8 cellular contexts compared by ENCODE assay signal in genomic region chr1:235160965-235161684, GRCh38. TPM values are rescaled to one million over a fixed set of nuclear protein-coding genes. Genes with fewer than 3 reads are reported as not detected.
A peak's percentile ranks its signal among the peaks of the same experiment; 100 is the strongest.
DNase-seq lines count a peak whose midpoint lies in the region; ATAC-seq and TF ChIP-seq lines count a peak whose summit lies in the region.

Gene RBM34, minus strand, starts transcription at chr1:235161250. Its CDS starts 24 bp downstream, at chr1:235161226.

- H3K4me1 Mint-ChIP-seq in GM23338 (peaks cover 6% of the 10 kb centered on the region; the same call in 2 of the 3 replicates), naive B cell (peaks cover 9 to 28% (median 23%) of the 10 kb centered on the region in 3 donors)
- H3K4me1 Mint-ChIP-seq in activated T-helper 1 cell treated with anti-CD3 and anti-CD28 coated beads, Interleukin-12 subunit alpha, Interleukin-12 subunit beta, Interleukin-2, Interleukin-4 antibody, amounts not matched to agents 30 ng/mL and 10 ng/mL and 1 ng/mL, durations not matched to agents 14 hours and 24 hours and 36 hours (ENCODE audit: low read depth), result peaks cover 16% of the 10 kb centered on the region
- peaks cover 9% of the 10 kb centered on the region for H3K4me1 Mint-ChIP-seq in stimulated activated effector memory CD8-positive, alpha-beta T cell treated with anti-CD3 and anti-CD28 coated beads, Interleukin-12 subunit alpha, Interleukin-12 subunit beta, amount 100 ng/mL, for 72 hours

- H3K27ac Mint-ChIP-seq in GM23338 (peak within 1 kb of the TSS; percentile 95), naive B cell (peak within 1 kb of the TSS; percentile 95 to 100 (median 99))
- peak within 1 kb of the TSS; percentile 97 for H3K27ac Mint-ChIP-seq in activated T-helper 1 cell treated with anti-CD3 and anti-CD28 coated beads, Interleukin-12 subunit alpha, Interleukin-12 subunit beta, Interleukin-2, Interleukin-4 antibody, amounts not matched to agents 30 ng/mL and 10 ng/mL and 1 ng/mL, durations not matched to agents 14 hours and 24 hours and 36 hours
- H3K27ac Mint-ChIP-seq in stimulated activated effector memory CD8-positive, alpha-beta T cell treated with anti-CD3 and anti-CD28 coated beads, Interleukin-12 subunit alpha, Interleukin-12 subunit beta, amount 100 ng/mL, for 72 hours, result peak within 1 kb of the TSS; percentile 96

- DNase-seq in EH (ENCODE audit: low read depth) (peak; percentile 92), GM23338 (ENCODE audit: low spot score) (peak; percentile 95), LHCN-M2 (ENCODE audit: low read depth) (peak; percentile 84), RPMI8226 (peak; percentile 97), fibroblast of gingiva (ENCODE audit: low read depth) (peak; percentile 89), naive B cell (peak; percentile 89)
- DNase-seq in activated T-helper 1 cell treated with anti-CD3 and anti-CD28 coated beads, Interleukin-12 subunit alpha, Interleukin-12 subunit beta, Interleukin-2, Interleukin-4 antibody, amounts not matched to agents 30 ng/mL and 10 ng/mL and 1 ng/mL, durations not matched to agents 14 hours and 24 hours and 36 hours (ENCODE audit: low spot score), result peak; percentile 92
- peak; percentile 87 to 96 for DNase-seq in stimulated activated effector memory CD8-positive, alpha-beta T cell treated with anti-CD3 and anti-CD28 coated beads, Interleukin-12 subunit alpha, Interleukin-12 subunit beta, amount 100 ng/mL, for 72 hours (ENCODE audit: low spot score in 2 of 2)

- H3K27me3 Mint-ChIP-seq in GM23338 (ENCODE audit: insufficient read depth, low read depth, poor library complexity) (peaks cover 11% of the 10 kb centered on the region), naive B cell (no peaks in the 10 kb centered on the region)
- no peaks in the 10 kb centered on the region for H3K27me3 Mint-ChIP-seq in activated T-helper 1 cell treated with anti-CD3 and anti-CD28 coated beads, Interleukin-12 subunit alpha, Interleukin-12 subunit beta, Interleukin-2, Interleukin-4 antibody, amounts not matched to agents 30 ng/mL and 10 ng/mL and 1 ng/mL, durations not matched to agents 14 hours and 24 hours and 36 hours (ENCODE audit: insufficient read depth)

- H3K27ac ChIP-seq in GM23338 (ENCODE audit: low read depth), result peak within 1 kb of the TSS; percentile 22

- peak within 1 kb of the TSS; percentile 95 for H3K4me3 Mint-ChIP-seq in GM23338
- H3K4me3 Mint-ChIP-seq in activated T-helper 1 cell treated with anti-CD3 and anti-CD28 coated beads, Interleukin-12 subunit alpha, Interleukin-12 subunit beta, Interleukin-2, Interleukin-4 antibody, amounts not matched to agents 30 ng/mL and 10 ng/mL and 1 ng/mL, durations not matched to agents 14 hours and 24 hours and 36 hours, result peak within 1 kb of the TSS; percentile 98
- peak within 1 kb of the TSS in 7 of 8 donors; percentile 86 to 100 (median 99) for H3K4me3 Mint-ChIP-seq in naive B cell
- no peak within 1 kb of the TSS for H3K4me3 Mint-ChIP-seq in stimulated activated effector memory CD8-positive, alpha-beta T cell treated with anti-CD3 and anti-CD28 coated beads, Interleukin-12 subunit alpha, Interleukin-12 subunit beta, amount 100 ng/mL, for 72 hours

- H3K79me2 ChIP-seq in GM23338 (replicated peaks; ENCODE audit: insufficient read depth), result peaks cover 41% of the 10 kb centered on the region

- 0 out of 4 replicates have a peak, but pooled peaks of 1 of the 2 experiments have one; percentile 14 for TF ChIP-seq CTCF in GM23338 (conservative IDR thresholded peaks at IDR 0.05; ENCODE audit: low read depth in 2 of 2)

- ATAC-seq in GM23338 (peak; percentile 95), naive B cell (ENCODE audit: low read depth in 2 of 2) (peak; percentile 91 to 92)
- peak; percentile 95 for ATAC-seq in stimulated activated effector memory CD8-positive, alpha-beta T cell treated with anti-CD3 and anti-CD28 coated beads, Interleukin-12 subunit alpha, Interleukin-12 subunit beta, amount 100 ng/mL, for 72 hours

- no peaks in the 10 kb centered on the region for H3K9me3 Mint-ChIP-seq in GM23338
- H3K9me3 Mint-ChIP-seq in activated T-helper 1 cell treated with anti-CD3 and anti-CD28 coated beads, Interleukin-12 subunit alpha, Interleukin-12 subunit beta, Interleukin-2, Interleukin-4 antibody, amounts not matched to agents 30 ng/mL and 10 ng/mL and 1 ng/mL, durations not matched to agents 14 hours and 24 hours and 36 hours, result no peaks in the 10 kb centered on the region
- no peaks in the 10 kb centered on the region for H3K9me3 Mint-ChIP-seq in naive B cell
- H3K9me3 Mint-ChIP-seq in stimulated activated effector memory CD8-positive, alpha-beta T cell treated with anti-CD3 and anti-CD28 coated beads, Interleukin-12 subunit alpha, Interleukin-12 subunit beta, amount 100 ng/mL, for 72 hours, result no peaks in the 10 kb centered on the region

- no peaks in the 10 kb centered on the region for H3K27me3 ChIP-seq in GM23338 (ENCODE audit: insufficient read depth)

- H3K36me3 Mint-ChIP-seq in GM23338 (ENCODE audit: low read depth), result peaks cover 16% of the 10 kb centered on the region; the same call in 2 of the 3 replicates
- H3K36me3 Mint-ChIP-seq in activated T-helper 1 cell treated with anti-CD3 and anti-CD28 coated beads, Interleukin-12 subunit alpha, Interleukin-12 subunit beta, Interleukin-2, Interleukin-4 antibody, amounts not matched to agents 30 ng/mL and 10 ng/mL and 1 ng/mL, durations not matched to agents 14 hours and 24 hours and 36 hours (ENCODE audit: low read depth), result peaks cover 16% of the 10 kb centered on the region
- H3K36me3 Mint-ChIP-seq in naive B cell, result peaks cover 6 to 10% of the 10 kb centered on the region in 2 donors
- peaks cover 24% of the 10 kb centered on the region for H3K36me3 Mint-ChIP-seq in stimulated activated effector memory CD8-positive, alpha-beta T cell treated with anti-CD3 and anti-CD28 coated beads, Interleukin-12 subunit alpha, Interleukin-12 subunit beta, amount 100 ng/mL, for 72 hours

- peaks cover 8% of the 10 kb centered on the region; the same call in 1 of the 2 replicates for H3K4me1 ChIP-seq in GM23338 (ENCODE audit: insufficient read depth)

- peak within 1 kb of the TSS; percentile 85 for H3K4me2 ChIP-seq in GM23338

- peaks cover 23% of the 10 kb centered on the region for H3K36me3 ChIP-seq in GM23338 (ENCODE audit: insufficient read depth)

- no peaks in the 10 kb centered on the region; the same call in 1 of the 2 replicates for H3F3A ChIP-seq in GM23338 (replicated peaks; ENCODE audit: low read depth)

- H4K20me1 ChIP-seq in GM23338 (replicated peaks; ENCODE audit: insufficient read depth), result peaks cover 13% of the 10 kb centered on the region; the same call in 1 of the 2 replicates

- intact Hi-C loops in activated T-helper 1 cell treated with anti-CD3 and anti-CD28 coated beads, Interleukin-12 subunit alpha, Interleukin-12 subunit beta, Interleukin-2, Interleukin-4 antibody, amounts not matched to agents 30 ng/mL and 10 ng/mL and 1 ng/mL, durations not matched to agents 14 hours and 24 hours and 36 hours (cut with micrococcal nuclease), result loop anchor here (1.0 to 2.0 kb wide), 9 partner anchors 33 to 788 kb away; partner anchors contain the start of genes ARID4B, B3GALNT2, COA6 and GGPS1

- peak within 1 kb of the TSS; percentile 77 for H3K4me3 ChIP-seq in GM23338

- no peaks in the 10 kb centered on the region for H3K9me2 ChIP-seq in GM23338 (ENCODE audit: insufficient read depth)

- peak within 1 kb of the TSS; percentile 69; the same call in 1 of the 2 replicates for H2AFZ ChIP-seq in GM23338

TF ChIP-seq in GM23338, 12 proteins besides CTCF, POLR2A, EP300 and RAD21:
- peak; percentile 98 for TF ChIP-seq POLR2AphosphoS5 (IDR thresholded peaks at IDR 0.05; ENCODE audit: low read depth)
- TF ChIP-seq ETS1 (IDR thresholded peaks at IDR 0.05), result no peak

RNA-seq across cellular contexts. Expression of gene RBM34, which starts in this region (rescaled TPM):
- 51.8 and 55.1 TPM in 2 replicates for total RNA-seq in GM23338 (2014; rRNA removed; shearing (Covaris generic))
- polyA plus RNA-seq in GM23338 (2016; fragmentation: Nextera tagmentation; extraction: Ambion mirVana) (177 and 197 TPM in 2 replicates), naive B cell (ENCODE audit: low read depth in 6 of 6) (10 to 100 TPM; 35.0 to 73.8 (median 69.7) TPM)
- total RNA-seq in LHCN-M2 (2014; rRNA removed), result 84.4 and 103 TPM in 2 replicates
- polyA plus RNA-seq in LHCN-M2 (2012), result 55.0 TPM
- 120 and 127 TPM in 2 replicates for total RNA-seq in activated T-helper 1 cell treated with anti-CD3 and anti-CD28 coated beads, Interleukin-12 subunit alpha, Interleukin-12 subunit beta, Interleukin-2, Interleukin-4 antibody, amounts not matched to agents 30 ng/mL and 10 ng/mL and 1 ng/mL, durations not matched to agents 14 hours and 24 hours and 36 hours

Comparison
In these comparisons a context has a peak if more than half of its experiments do, and no peak if none do; other contexts are left out.
1. Peak in every context shown above with its lines: DNase-seq, ATAC-seq, H3K4me3 ChIP-seq and H3K27ac ChIP-seq.